Comparison of ENCODE assay signal across 18 cellular contexts in genomic region chr16:3797473-3797872, GRCh38.
A peak's percentile ranks its signal among the peaks of the same experiment; 100 is the strongest.
DNase-seq lines count a peak whose midpoint lies in the region; ATAC-seq and TF ChIP-seq lines count a peak whose summit lies in the region.
"Had no signal": no experiment of that assay in that cellular context is flagged by ENCODE, and none has a peak within 500 bp of the region (broad histone marks: within the 10 kb centered on the region; RNA-seq: fewer than 3 reads in every experiment).

No MANE protein-coding gene starts in this region.

- no peak overlapping the region for H4K8ac ChIP-seq in H9 (replicated peaks; ENCODE audit: insufficient read length, low read depth, low read length)

- H3K23me2 ChIP-seq in H9 (ENCODE audit: insufficient read length, low read depth, low read length, poor library complexity, severe bottlenecking) = no peaks in the 10 kb centered on the region

- ATAC-seq in HG03196 (IDR thresholded peaks at IDR 0.05; ENCODE audit: unreplicated experiment) = peak; percentile 42
- ATAC-seq in natural killer cell treated with Interleukin-12 subunit alpha and Interleukin-12 subunit beta and Interleukin-15 and Interleukin-18, amount 100 ng/mL, for 72 hours = no peak
- ATAC-seq: gastroesophageal sphincter, Panc1, sciatic nerve had no signal

- peak overlapping the region; percentile 46 for H3K4me3 Mint-ChIP-seq in activated T-cell treated with anti-CD3 and anti-CD28 coated beads, Interleukin-2, amount 50 U/mL, for 24 hours
- H3K4me3 Mint-ChIP-seq in activated naive CD8-positive, alpha-beta T cell = peak overlapping the region; percentile 61
- peak overlapping the region; percentile 47 for H3K4me3 Mint-ChIP-seq in natural killer cell treated with Interleukin-12 subunit alpha and Interleukin-12 subunit beta and Interleukin-15 and Interleukin-18, amount 100 ng/mL, for 72 hours
- no peak overlapping the region for H3K4me3 Mint-ChIP-seq in type B pancreatic cell
- H3K4me3 Mint-ChIP-seq in H9 = no peak overlapping the region

- peaks cover 68% of the 10 kb centered on the region for H3K4me1 Mint-ChIP-seq in activated T-cell treated with anti-CD3 and anti-CD28 coated beads, Interleukin-2, amount 50 U/mL, for 24 hours (ENCODE audit: low read depth)
- H3K4me1 Mint-ChIP-seq in activated naive CD8-positive, alpha-beta T cell (ENCODE audit: low read depth) = peaks cover 74% of the 10 kb centered on the region
- peaks cover 60 to 70% of the 10 kb centered on the region in 2 donors for H3K4me1 Mint-ChIP-seq in natural killer cell treated with Interleukin-12 subunit alpha and Interleukin-12 subunit beta and Interleukin-15 and Interleukin-18, amount 100 ng/mL, for 72 hours (ENCODE audit: low read depth in 2 of 2)
- peaks cover 32% of the 10 kb centered on the region for H3K4me1 Mint-ChIP-seq in type B pancreatic cell (ENCODE audit: unreplicated experiment)
- peaks cover 14 to 18% of the 10 kb centered on the region in 2 experiments for H3K4me1 Mint-ChIP-seq in H9

- no peaks in the 10 kb centered on the region for H3K9me3 Mint-ChIP-seq in activated T-cell treated with anti-CD3 and anti-CD28 coated beads, Interleukin-2, amount 50 U/mL, for 24 hours
- no peaks in the 10 kb centered on the region for H3K9me3 Mint-ChIP-seq in activated naive CD8-positive, alpha-beta T cell (ENCODE audit: low read depth)
- H3K9me3 Mint-ChIP-seq in natural killer cell treated with Interleukin-12 subunit alpha and Interleukin-12 subunit beta and Interleukin-15 and Interleukin-18, amount 100 ng/mL, for 72 hours = no peaks in the 10 kb centered on the region
- no peaks in the 10 kb centered on the region for H3K9me3 Mint-ChIP-seq in type B pancreatic cell
- H3K9me3 Mint-ChIP-seq in H9 = no peaks in the 10 kb centered on the region

- no peaks in the 10 kb centered on the region for H4K20me1 ChIP-seq in H9 (ENCODE audit: control insufficient read depth, insufficient read depth, insufficient read length)

- H3K27me3 ChIP-seq in H9 (ENCODE audit: insufficient read depth, low read length) = no peaks in the 10 kb centered on the region
- H3K27me3 ChIP-seq: gastroesophageal sphincter had no signal

- peaks cover 13% of the 10 kb centered on the region; the same call in 1 of the 2 replicates for H3K79me2 ChIP-seq in H9 (ENCODE audit: insufficient read depth, low read length)

- no peak overlapping the region for H3K18ac ChIP-seq in H9 (ENCODE audit: insufficient read length, low read depth, low read length)

- no peak overlapping the region for H2BK5ac ChIP-seq in H9 (ENCODE audit: insufficient read length, low read length)

- no peaks in the 10 kb centered on the region for H3K27me3 Mint-ChIP-seq in activated T-cell treated with anti-CD3 and anti-CD28 coated beads, Interleukin-2, amount 50 U/mL, for 24 hours
- no peaks in the 10 kb centered on the region for H3K27me3 Mint-ChIP-seq in activated naive CD8-positive, alpha-beta T cell
- H3K27me3 Mint-ChIP-seq in natural killer cell treated with Interleukin-12 subunit alpha and Interleukin-12 subunit beta and Interleukin-15 and Interleukin-18, amount 100 ng/mL, for 72 hours = no peaks in the 10 kb centered on the region
- H3K27me3 Mint-ChIP-seq in type B pancreatic cell (no peaks in the 10 kb centered on the region), H9 (ENCODE audit: low read depth) (no peaks in the 10 kb centered on the region)

- H2BK15ac ChIP-seq in H9 (ENCODE audit: low read depth, low read length) = no peak overlapping the region

- H3K4me2 ChIP-seq in H9 (ENCODE audit: insufficient read depth, insufficient read length, low read length) = no peak overlapping the region

- no peak overlapping the region for H3K56ac ChIP-seq in H9 (ENCODE audit: insufficient read length, low read depth, low read length)

- H2BK20ac ChIP-seq in H9 (ENCODE audit: low read depth, low read length, poor library complexity, severe bottlenecking) = no peak overlapping the region

- peaks cover 9% of the 10 kb centered on the region for H3K79me1 ChIP-seq in H9 (ENCODE audit: insufficient read depth, low read depth, low read length, poor library complexity, severe bottlenecking)

- H3K9ac ChIP-seq in H9 (ENCODE audit: extremely low read depth, insufficient read length, low read length) = no peak overlapping the region

- DNase-seq in activated T-cell treated with anti-CD3 and anti-CD28 coated beads, Interleukin-2, amount 50 U/mL, for 24 hours = no peak
- DNase-seq in activated T-cell treated with anti-CD3 and anti-CD28 coated beads, Interleukin-2, amount 50 U/mL, for 1 hour = no peak
- no peak for DNase-seq in natural killer cell treated with Interleukin-12 subunit alpha and Interleukin-12 subunit beta and Interleukin-15 and Interleukin-18, amount 100 ng/mL, for 72 hours (ENCODE audit: low spot score)
- DNase-seq in NCI-H1105 (lab: John Stamatoyannopoulos, UW) (no peak), type B pancreatic cell (ENCODE audit: extremely low spot score, unreplicated experiment) (no peak), H9 (no peak)
- DNase-seq: activated CD4-positive, alpha-beta T cell treated with anti-CD3 and anti-CD28 coated beads for 1 hour; activated gamma-delta T cell; GF-D8; GOT3; KBM-7; nucleus accumbens; stimulated activated CD4-positive, alpha-beta T cell treated with anti-CD3 and anti-CD28 coated beads, Interleukin-4, amount 100 ng/mL, for 1 hour had no signal

- H3K14ac ChIP-seq in H9 (ENCODE audit: insufficient read depth, low read length) = no peak overlapping the region

- H2BK12ac ChIP-seq in H9 (ENCODE audit: insufficient read length, low read depth, low read length) = no peak overlapping the region

- H2AK5ac ChIP-seq in H9 (ENCODE audit: insufficient read length, low read length) = no peak overlapping the region

- H3K27ac Mint-ChIP-seq in activated T-cell treated with anti-CD3 and anti-CD28 coated beads, Interleukin-2, amount 50 U/mL, for 24 hours = no peak overlapping the region
- H3K27ac Mint-ChIP-seq in activated naive CD8-positive, alpha-beta T cell = no peak overlapping the region
- peak overlapping the region in 1 of 2 donors; percentile 54 for H3K27ac Mint-ChIP-seq in natural killer cell treated with Interleukin-12 subunit alpha and Interleukin-12 subunit beta and Interleukin-15 and Interleukin-18, amount 100 ng/mL, for 72 hours
- H3K27ac Mint-ChIP-seq in type B pancreatic cell (no peak overlapping the region), H9 (no peak overlapping the region)

- H2AFZ ChIP-seq in H9 (ENCODE audit: low read length) = no peak overlapping the region

- no peak overlapping the region for H3K23ac ChIP-seq in H9 (ENCODE audit: insufficient read length, low read depth, low read length)

- H3T11ph ChIP-seq in H9 (ENCODE audit: low read length) = no peak overlapping the region

- no peak overlapping the region for H3K4ac ChIP-seq in H9 (ENCODE audit: low read depth, low read length)

- H2BK120ac ChIP-seq in H9 (ENCODE audit: low read depth, low read length, poor library complexity, severe bottlenecking) = no peak overlapping the region

- no CpG with 5 or more reads among the region's 1 CpG for WGBS in H9 (ENCODE audit: extremely low coverage, insufficient read length, low lambda C conversion rate)

- no peak overlapping the region for H3K27ac ChIP-seq in H9 (ENCODE audit: insufficient read length, low read depth, low read length)
- H3K27ac ChIP-seq: gastroesophageal sphincter had no signal

- TF ChIP-seq CTCF in type B pancreatic cell (conservative IDR thresholded peaks at IDR 0.05) (no peak), H9 (conservative IDR thresholded peaks at IDR 0.05) (no peak)

- H4K5ac ChIP-seq in H9 (ENCODE audit: insufficient read length, low read depth, low read length) = no peak overlapping the region

- no peaks in the 10 kb centered on the region for H3K9me3 ChIP-seq in H9 (ENCODE audit: control insufficient read depth, low read depth, low read length)
- H3K9me3 ChIP-seq: gastroesophageal sphincter had no signal

- no peak overlapping the region for H4K91ac ChIP-seq in H9 (ENCODE audit: insufficient read length, low read depth, low read length)

- peaks cover 25% of the 10 kb centered on the region for H3K36me3 Mint-ChIP-seq in activated T-cell treated with anti-CD3 and anti-CD28 coated beads, Interleukin-2, amount 50 U/mL, for 24 hours (ENCODE audit: low read depth)
- H3K36me3 Mint-ChIP-seq in activated naive CD8-positive, alpha-beta T cell = peaks cover 8% of the 10 kb centered on the region
- H3K36me3 Mint-ChIP-seq in natural killer cell treated with Interleukin-12 subunit alpha and Interleukin-12 subunit beta and Interleukin-15 and Interleukin-18, amount 100 ng/mL, for 72 hours = peaks cover 3% of the 10 kb centered on the region
- H3K36me3 Mint-ChIP-seq in type B pancreatic cell (peaks cover 11% of the 10 kb centered on the region), H9 (ENCODE audit: insufficient read depth in 1 of 3, low read depth in 3 of 3) (peaks cover 3 to 8% (median 6%) of the 10 kb centered on the region in 3 experiments; a peak in 6 of 7 replicates)

- H3K4me1 ChIP-seq in H9 (ENCODE audit: insufficient read depth, low read length) = peaks cover 7% of the 10 kb centered on the region; the same call in 1 of the 2 replicates

Comparison
In these comparisons a context has a peak if more than half of its experiments do, and no peak if none do; other contexts are left out.
1. H3K4me3 Mint-ChIP-seq: peak in activated T-cell treated with anti-CD3 and anti-CD28 coated beads, Interleukin-2, amount 50 U/mL, for 24 hours (single experiment), activated naive CD8-positive, alpha-beta T cell (single experiment) and natural killer cell treated with Interleukin-12 subunit alpha and Interleukin-12 subunit beta and Interleukin-15 and Interleukin-18, amount 100 ng/mL, for 72 hours (single experiment); none in type B pancreatic cell (single experiment) and H9 (0 of 2).